ENCODE assay signal across 1 cellular context in the genomic region with DNA sequence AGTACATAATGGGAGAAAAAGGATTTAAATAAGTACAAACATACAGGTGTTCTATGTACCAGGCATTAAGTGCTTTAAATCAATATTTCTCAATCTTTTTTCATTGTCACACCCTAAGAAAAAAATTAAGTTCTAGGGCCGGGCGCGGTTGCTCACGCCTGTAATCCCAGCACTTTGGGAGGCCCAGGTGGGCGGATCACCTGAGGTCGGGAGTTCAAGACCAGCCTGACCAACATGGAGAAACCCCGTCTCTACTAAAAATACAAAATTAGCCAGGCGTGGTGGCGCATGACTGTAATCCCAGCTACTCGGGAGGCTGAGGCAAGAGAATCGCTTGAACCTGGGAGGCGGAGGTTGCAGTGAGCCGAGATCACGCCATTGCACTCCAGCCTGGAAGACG.
TF ChIP-seq lines count a peak whose summit lies in the region.

No MANE protein-coding gene starts in this region.

TF ChIP-seq in K562, 482 proteins besides CTCF, POLR2A, EP300 and RAD21:
- peak; percentile 54; the same call in 1 of the 2 replicates for TF ChIP-seq ADNP (tag; IDR thresholded peaks at IDR 0.05)
- TF ChIP-seq EGR1 (conservative IDR thresholded peaks at IDR 0.05) = peak; percentile 48
